In genomic region chr20:17710379-17711305, GRCh38 we compare ENCODE assay signal across 11 cellular contexts. TPM values are rescaled to one million over a fixed set of nuclear protein-coding genes. Genes with fewer than 3 reads are reported as not detected.
DNase-seq lines count a peak whose midpoint lies in the region.
"Had no signal": no experiment of that assay in that cellular context is flagged by ENCODE, and none has a peak within 500 bp of the region (broad histone marks: within the 10 kb centered on the region; RNA-seq: fewer than 3 reads in every experiment).

No MANE protein-coding gene starts in this region.

- CTCF ChIA-PET in activated CD4-positive, alpha-beta memory T cell treated with anti-CD3 and anti-CD28 coated beads, Interleukin-2, amount 10 ng/mL, durations not matched to agents 7 days and 5 days (lab: Charles Lee), result no interaction called here

- no peaks in the 10 kb centered on the region for H3K4me1 Mint-ChIP-seq in activated CD4-positive, alpha-beta memory T cell treated with anti-CD3 and anti-CD28 coated beads, Interleukin-2, amount 10 ng/mL, durations not matched to agents 7 days and 5 days

- no peak overlapping the region for H3K4me3 Mint-ChIP-seq in activated CD4-positive, alpha-beta memory T cell treated with anti-CD3 and anti-CD28 coated beads, Interleukin-2, amount 10 ng/mL, durations not matched to agents 7 days and 5 days

- H3K9me3 Mint-ChIP-seq in activated CD4-positive, alpha-beta memory T cell treated with anti-CD3 and anti-CD28 coated beads, Interleukin-2, amount 10 ng/mL, durations not matched to agents 7 days and 5 days, result no peaks in the 10 kb centered on the region

- no peaks in the 10 kb centered on the region for H3K36me3 Mint-ChIP-seq in activated CD4-positive, alpha-beta memory T cell treated with anti-CD3 and anti-CD28 coated beads, Interleukin-2, amount 10 ng/mL, durations not matched to agents 7 days and 5 days (ENCODE audit: low read depth)

- no peak overlapping the region for H3K27ac Mint-ChIP-seq in activated CD4-positive, alpha-beta memory T cell treated with anti-CD3 and anti-CD28 coated beads, Interleukin-2, amount 10 ng/mL, durations not matched to agents 7 days and 5 days

- no peaks in the 10 kb centered on the region for H3K27me3 ChIP-seq in H7 (ENCODE audit: control insufficient read depth, insufficient read depth, low read length)
- H3K27me3 ChIP-seq: BE2C had no signal

- peak; percentile 45 for DNase-seq in H7
- peak; percentile 42 for DNase-seq in astrocyte of the hippocampus (ENCODE audit: low read depth, low spot score)
- peak; percentile 12 for DNase-seq in iris pigment epithelial cell (ENCODE audit: low read depth)
- DNase-seq in renal cortical epithelial cell (ENCODE audit: low read depth), result peak; percentile 58
- DNase-seq in DMS114 treated with DMSO at 0.1 percent for 48 hours (lab: John Stamatoyannopoulos, UW; ENCODE audit: unreplicated experiment), result no peak
- DNase-seq in NCI-H187 treated with DMSO at 0.1 percent for 48 hours (lab: John Stamatoyannopoulos, UW), result no peak
- DNase-seq in activated CD4-positive, alpha-beta memory T cell treated with anti-CD3 and anti-CD28 coated beads, Interleukin-2, amount 10 ng/mL, durations not matched to agents 7 days and 5 days, result no peak
- DNase-seq in KG1 (lab: John Stamatoyannopoulos, UW), result no peak
- DNase-seq: BE2C, NCI-H2227 treated with DMSO at 0.1 percent for 48 hours had no signal

- H3K27me3 Mint-ChIP-seq in activated CD4-positive, alpha-beta memory T cell treated with anti-CD3 and anti-CD28 coated beads, Interleukin-2, amount 10 ng/mL, durations not matched to agents 7 days and 5 days, result peaks cover 6% of the 10 kb centered on the region

- H3K4me3 ChIP-seq in H7 (ENCODE audit: insufficient read depth, low read depth, low read length), result no peak overlapping the region

- POLR2A ChIA-PET in activated CD4-positive, alpha-beta memory T cell treated with anti-CD3 and anti-CD28 coated beads, Interleukin-2, amount 10 ng/mL, durations not matched to agents 7 days and 5 days (lab: Charles Lee), result interaction anchor here (1.0 kb wide), 1 partner anchor 9 kb away, joined by 3 read pairs; no protein-coding TSS in a partner anchor

- H3K36me3 ChIP-seq in H7 (replicated peaks; ENCODE audit: control insufficient read depth, insufficient read depth, low read length), result no peaks in the 10 kb centered on the region
- H3K36me3 ChIP-seq: BE2C had no signal

RNA-seq across cellular contexts. Expression of gene BANF2, which starts 10.9 kb away (rescaled TPM):
- total RNA-seq in H7 (2014; rRNA removed; shearing (Covaris generic)), result not detected in 2 replicates
- not detected in 2 replicates for total RNA-seq in renal cortical epithelial cell
- not detected for total RNA-seq in activated CD4-positive, alpha-beta memory T cell treated with anti-CD3 and anti-CD28 coated beads, Interleukin-2, amount 10 ng/mL, durations not matched to agents 7 days and 5 days
- total RNA-seq: myocyte had no signal

RNA-seq across cellular contexts. Expression of gene RRBP1, which starts 28.6 kb away (rescaled TPM):
- total RNA-seq in H7 (2014; rRNA removed; shearing (Covaris generic)), result 79.2 and 83.1 TPM in 2 replicates
- total RNA-seq in renal cortical epithelial cell, result 103 and 338 TPM in 2 replicates
- total RNA-seq in activated CD4-positive, alpha-beta memory T cell treated with anti-CD3 and anti-CD28 coated beads, Interleukin-2, amount 10 ng/mL, durations not matched to agents 7 days and 5 days, result 10 to 100 TPM; 82.3 to 85.7 TPM

Comparison
In these comparisons a context has a peak if more than half of its experiments do, and no peak if none do; other contexts are left out.
1. DNase-seq: peak in H7 (single experiment), astrocyte of the hippocampus (single experiment), iris pigment epithelial cell (single experiment) and renal cortical epithelial cell (single experiment); none in DMS114 treated with DMSO at 0.1 percent for 48 hours (single experiment), NCI-H187 treated with DMSO at 0.1 percent for 48 hours (single experiment), activated CD4-positive, alpha-beta memory T cell treated with anti-CD3 and anti-CD28 coated beads, Interleukin-2, amount 10 ng/mL, durations not matched to agents 7 days and 5 days (single experiment) and KG1 (single experiment).